Comparison of ENCODE assay signal across 12 cellular contexts in the genomic region with DNA sequence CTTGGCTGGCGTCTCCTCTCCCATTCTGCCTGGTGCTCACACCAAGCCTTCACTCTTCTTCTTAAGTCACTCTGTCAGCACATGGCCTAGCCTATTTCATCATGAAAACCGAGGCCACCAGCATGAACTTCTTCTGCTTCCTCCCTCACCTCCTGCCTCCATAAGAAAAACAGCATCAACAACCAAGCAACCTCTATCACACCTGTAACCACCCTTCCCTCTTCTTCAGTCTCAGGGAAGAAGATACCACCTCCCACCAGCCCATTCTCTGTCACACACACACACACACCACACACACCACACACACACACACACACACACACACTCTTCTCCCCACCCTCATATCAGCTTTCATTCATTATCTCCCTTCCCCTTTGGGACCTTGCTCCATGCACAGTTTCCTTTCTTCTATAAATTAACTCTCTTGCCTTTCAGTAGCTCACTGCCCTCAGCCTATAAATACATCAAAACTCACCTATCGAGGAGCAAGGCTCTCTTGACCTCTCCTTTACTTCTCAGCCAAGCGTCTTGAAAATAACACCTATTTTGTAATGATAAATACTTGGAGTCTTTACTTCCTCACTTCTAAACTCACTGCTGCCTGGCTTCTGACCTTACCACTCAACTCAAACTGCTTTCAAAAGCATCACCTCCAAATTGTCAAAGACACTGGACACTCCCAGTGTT.
DNase-seq lines count a peak whose midpoint lies in the region; FAIRE-seq and TF ChIP-seq lines count a peak whose summit lies in the region.
"Had no signal": no experiment of that assay in that cellular context is flagged by ENCODE, and none has a peak within 500 bp of the region (broad histone marks: within the 10 kb centered on the region; RNA-seq: fewer than 3 reads in every experiment).

No MANE protein-coding gene starts in this region.

- TF ChIP-seq CTCF in D721Med (IDR thresholded peaks at IDR 0.05; ENCODE audit: insufficient read depth, missing control alignments), result no peak
- no peak for TF ChIP-seq CTCF in nephron progenitor cell (IDR thresholded peaks at IDR 0.05)

- peaks cover 7% of the 10 kb centered on the region for H3K27me3 Mint-ChIP-seq in activated naive CD4-positive, alpha-beta T cell treated with anti-CD3 and anti-CD28 coated beads, Interleukin-2, amount 10 ng/mL, durations not matched to agents 7 days and 5 days
- H3K27me3 Mint-ChIP-seq in nephron progenitor cell (ENCODE audit: low read depth, poor library complexity), result peaks cover 11% of the 10 kb centered on the region
- H3K27me3 Mint-ChIP-seq: activated naive CD8-positive, alpha-beta T cell had no signal

- FAIRE-seq in D721Med (lab: Jason Lieb, UNC), result no peak

- no peaks in the 10 kb centered on the region for H3K9me3 Mint-ChIP-seq in activated naive CD4-positive, alpha-beta T cell treated with anti-CD3 and anti-CD28 coated beads, Interleukin-2, amount 10 ng/mL, durations not matched to agents 7 days and 5 days
- H3K9me3 Mint-ChIP-seq in nephron progenitor cell, result no peaks in the 10 kb centered on the region

- peaks cover 10% of the 10 kb centered on the region for H3K4me1 Mint-ChIP-seq in activated naive CD4-positive, alpha-beta T cell treated with anti-CD3 and anti-CD28 coated beads, Interleukin-2, amount 10 ng/mL, durations not matched to agents 7 days and 5 days
- peaks cover 19% of the 10 kb centered on the region for H3K4me1 Mint-ChIP-seq in nephron progenitor cell

- H3K36me3 Mint-ChIP-seq in activated naive CD4-positive, alpha-beta T cell treated with anti-CD3 and anti-CD28 coated beads, Interleukin-2, amount 10 ng/mL, durations not matched to agents 7 days and 5 days, result peaks cover 3% of the 10 kb centered on the region
- no peaks in the 10 kb centered on the region for H3K36me3 Mint-ChIP-seq in nephron progenitor cell (ENCODE audit: low read depth)
- H3K36me3 Mint-ChIP-seq: activated naive CD8-positive, alpha-beta T cell had no signal

- H3K27ac Mint-ChIP-seq in activated naive CD4-positive, alpha-beta T cell treated with anti-CD3 and anti-CD28 coated beads, Interleukin-2, amount 10 ng/mL, durations not matched to agents 7 days and 5 days, result no peak overlapping the region
- no peak overlapping the region for H3K27ac Mint-ChIP-seq in nephron progenitor cell
- H3K27ac Mint-ChIP-seq: activated naive CD8-positive, alpha-beta T cell had no signal

- H3K4me3 Mint-ChIP-seq in activated naive CD4-positive, alpha-beta T cell treated with anti-CD3 and anti-CD28 coated beads, Interleukin-2, amount 10 ng/mL, durations not matched to agents 7 days and 5 days, result no peak overlapping the region
- H3K4me3 Mint-ChIP-seq in nephron progenitor cell, result no peak overlapping the region
- H3K4me3 Mint-ChIP-seq: activated naive CD8-positive, alpha-beta T cell had no signal

- CTCF ChIA-PET in activated naive CD4-positive, alpha-beta T cell treated with anti-CD3 and anti-CD28 coated beads, Interleukin-2, amount 10 ng/mL, durations not matched to agents 7 days and 5 days (lab: Charles Lee), result interaction anchor here (0.8 to 1.2 kb wide), 2 partner anchors 98 to 121 kb away, joined by 3 to 4 read pairs; no protein-coding TSS in a partner anchor

- peak; percentile 6 for DNase-seq in stimulated activated CD4-positive, alpha-beta T cell treated with anti-CD3 and anti-CD28 coated beads, Interleukin-1b, Interleukin-23, amount 100 ng/mL, for 48 hours
- no peak for DNase-seq in stimulated activated CD4-positive, alpha-beta T cell treated with anti-CD3 and anti-CD28 coated beads, Interleukin-12 subunit alpha, Interleukin-12 subunit beta, amount 100 ng/mL, for 4 hours
- DNase-seq in MV-4-11 (lab: John Stamatoyannopoulos, UW) (peak; percentile 61), anterior cingulate cortex (lab: John Stamatoyannopoulos, UW) (no peak), D721Med (ENCODE audit: insufficient read length, low spot score) (no peak), NCI-H2029 (lab: John Stamatoyannopoulos, UW) (no peak), nephron progenitor cell (no peak)
- DNase-seq in activated naive CD4-positive, alpha-beta T cell treated with anti-CD3 and anti-CD28 coated beads, Interleukin-2, amount 10 ng/mL, durations not matched to agents 7 days and 5 days, result peak; percentile 43
- DNase-seq: NCI-H510A treated with DMSO at 0.1 percent for 48 hours, posterior cingulate gyrus, stomach had no signal

Comparison
In these comparisons a context has a peak if more than half of its experiments do, and no peak if none do; other contexts are left out.
1. DNase-seq: peak in stimulated activated CD4-positive, alpha-beta T cell treated with anti-CD3 and anti-CD28 coated beads, Interleukin-1b, Interleukin-23, amount 100 ng/mL, for 48 hours (single experiment), MV-4-11 (single experiment) and activated naive CD4-positive, alpha-beta T cell treated with anti-CD3 and anti-CD28 coated beads, Interleukin-2, amount 10 ng/mL, durations not matched to agents 7 days and 5 days (single experiment); none in stimulated activated CD4-positive, alpha-beta T cell treated with anti-CD3 and anti-CD28 coated beads, Interleukin-12 subunit alpha, Interleukin-12 subunit beta, amount 100 ng/mL, for 4 hours (single experiment), anterior cingulate cortex (0 of 58), D721Med (single experiment), NCI-H2029 (single experiment) and nephron progenitor cell (single experiment).